Comparison of ENCODE assay signal across 1 cellular context in the genomic region with DNA sequence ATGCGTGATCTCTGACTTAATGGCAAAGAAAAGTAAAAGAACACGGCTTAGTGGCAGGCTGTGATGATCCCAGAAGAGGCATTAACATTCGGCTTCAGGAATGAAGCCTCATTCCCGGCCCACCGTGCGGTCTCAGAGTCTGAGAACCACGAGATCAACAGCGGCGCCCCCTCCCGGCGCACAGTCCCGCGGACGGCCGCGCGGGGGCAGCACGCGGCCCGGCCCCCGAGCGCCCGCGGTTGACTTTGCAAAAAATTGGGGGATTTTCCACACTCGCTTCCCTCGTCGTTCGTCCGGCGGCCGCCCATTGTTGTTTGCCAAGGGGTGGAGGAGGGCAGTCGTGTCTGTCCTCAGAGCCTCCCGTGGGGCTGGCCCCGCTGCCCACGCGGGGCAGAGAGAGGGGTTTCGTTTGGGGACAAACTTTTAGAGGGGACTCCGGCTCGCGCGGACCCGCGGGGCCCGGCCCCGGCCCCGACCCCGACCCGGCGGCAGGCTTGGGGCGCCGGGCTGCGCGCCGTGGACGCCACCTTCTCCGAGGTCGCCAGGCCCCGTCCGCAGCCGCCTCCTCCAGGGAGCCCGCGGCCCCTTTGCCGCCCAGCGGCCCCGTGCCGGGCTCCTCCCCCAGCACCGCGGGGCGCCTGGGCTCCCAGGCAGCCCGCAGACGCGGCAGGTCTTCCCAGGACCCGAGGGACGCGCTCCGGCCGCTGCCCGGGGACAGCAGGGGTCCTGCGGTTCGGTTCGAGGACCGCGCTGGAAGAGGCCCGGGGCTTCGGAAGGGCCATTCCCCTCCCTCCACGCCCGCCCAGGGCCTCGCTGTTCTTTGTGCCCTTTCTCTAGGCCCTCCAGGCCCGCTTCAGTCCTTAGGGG.
TF ChIP-seq lines count a peak whose summit lies in the region.

No MANE protein-coding gene starts in this region.

TF ChIP-seq in K562, 482 proteins besides CTCF, POLR2A, EP300 and RAD21 (continued from another document and continues in another):
- TF ChIP-seq, protein P1, sequence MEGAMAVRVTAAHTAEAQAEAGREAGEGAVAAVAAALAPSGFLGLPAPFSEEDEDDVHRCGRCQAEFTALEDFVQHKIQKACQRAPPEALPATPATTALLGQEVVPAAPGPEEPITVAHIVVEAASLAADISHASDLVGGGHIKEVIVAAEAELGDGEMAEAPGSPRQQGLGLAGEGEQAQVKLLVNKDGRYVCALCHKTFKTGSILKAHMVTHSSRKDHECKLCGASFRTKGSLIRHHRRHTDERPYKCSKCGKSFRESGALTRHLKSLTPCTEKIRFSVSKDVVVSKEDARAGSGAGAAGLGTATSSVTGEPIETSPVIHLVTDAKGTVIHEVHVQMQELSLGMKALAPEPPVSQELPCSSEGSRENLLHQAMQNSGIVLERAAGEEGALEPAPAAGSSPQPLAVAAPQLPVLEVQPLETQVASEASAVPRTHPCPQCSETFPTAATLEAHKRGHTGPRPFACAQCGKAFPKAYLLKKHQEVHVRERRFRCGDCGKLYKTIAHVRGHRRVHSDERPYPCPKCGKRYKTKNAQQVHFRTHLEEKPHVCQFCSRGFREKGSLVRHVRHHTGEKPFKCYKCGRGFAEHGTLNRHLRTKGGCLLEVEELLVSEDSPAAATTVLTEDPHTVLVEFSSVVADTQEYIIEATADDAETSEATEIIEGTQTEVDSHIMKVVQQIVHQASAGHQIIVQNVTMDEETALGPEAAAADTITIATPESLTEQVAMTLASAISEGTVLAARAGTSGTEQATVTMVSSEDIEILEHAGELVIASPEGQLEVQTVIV (CRISPR knock-in tag; IDR thresholded peaks at IDR 0.05; ENCODE audit: borderline replicate concordance) = no peak
- TF ChIP-seq ZNF740 (CRISPR knock-in tag; IDR thresholded peaks at IDR 0.05) (no peak; the same call in 1 of the 2 replicates), ZNF740 (tag; IDR thresholded peaks at IDR 0.05) (peak in 1 of 2 experiments; percentile 46; a peak in 1 of 4 replicates), SMAD4 (CRISPR knock-in tag; conservative IDR thresholded peaks at IDR 0.05) (peak; percentile 73), CXXC5 (CRISPR knock-in tag; IDR thresholded peaks at IDR 0.05) (peak; percentile 71), RB1 (IDR thresholded peaks at IDR 0.05; ENCODE audit: low read depth) (peak; percentile 81), SNRNP70 (optimal IDR thresholded peaks at IDR 0.05; ENCODE audit: low read depth, low read length) (no peak), TBP (optimal IDR thresholded peaks at IDR 0.05; ENCODE audit: low read depth, low read length) (peak; percentile 56), PCBP1 (IDR thresholded peaks at IDR 0.05; ENCODE audit: low read depth, low read length, poor library complexity, severe bottlenecking) (peak; percentile 48), TAF1 (IDR thresholded peaks at IDR 0.05; ENCODE audit: control insufficient read depth, extremely low read depth, insufficient read depth, low read length, severe bottlenecking) (peak; percentile 54), KDM2B (CRISPR knock-in tag; IDR thresholded peaks at IDR 0.05) (peak; percentile 11; the same call in 1 of the 2 replicates), GMEB1 (CRISPR knock-in tag; IDR thresholded peaks at IDR 0.05) (peak; percentile 43), BCOR (IDR thresholded peaks at IDR 0.05) (no peak), ZNF57 (CRISPR knock-in tag; IDR thresholded peaks at IDR 0.05) (no peak), BHLHE40 (IDR thresholded peaks at IDR 0.05; ENCODE audit: low read length) (peak; percentile 42), NUFIP1 (IDR thresholded peaks at IDR 0.05; ENCODE audit: partially characterized antibody) (no peak), SOX6 (IDR thresholded peaks at IDR 0.05) (peak; percentile 48; the same call in 1 of the 2 replicates), REST (CRISPR knock-in tag; IDR thresholded peaks at IDR 0.05; ENCODE audit: low read depth) (no peak), ZBTB40 (IDR thresholded peaks at IDR 0.05) (no peak), ZBTB40 (CRISPR knock-in tag; IDR thresholded peaks at IDR 0.05) (no peak), ARID1B (IDR thresholded peaks at IDR 0.05) (no peak), ZEB2 (IDR thresholded peaks at IDR 0.05) (no peak), KLF1 (tag; IDR thresholded peaks at IDR 0.05) (no peak), RBBP5 (IDR thresholded peaks at IDR 0.05; ENCODE audit: borderline replicate concordance, insufficient read depth, low read length, poor library complexity, severe bottlenecking) (peak; percentile 46), RBFOX2 (IDR thresholded peaks at IDR 0.05; ENCODE audit: low read depth, low read length) (peak; percentile 80), FOXJ3 (CRISPR knock-in tag; IDR thresholded peaks at IDR 0.05) (no peak), GATAD2B (IDR thresholded peaks at IDR 0.05; ENCODE audit: borderline replicate concordance) (peak; percentile 80; the same call in 1 of the 2 replicates), PHF20 (IDR thresholded peaks at IDR 0.05; ENCODE audit: partially characterized antibody) (no peak), ZNF384 (IDR thresholded peaks at IDR 0.05; ENCODE audit: low read depth, low read length) (0 out of 2 replicates have a peak, but pooled peaks have one; percentile 36), TOE1 (IDR thresholded peaks at IDR 0.05; ENCODE audit: borderline replicate concordance) (peak; percentile 34; the same call in 1 of the 2 replicates), TOE1 (CRISPR knock-in tag; IDR thresholded peaks at IDR 0.05; ENCODE audit: borderline replicate concordance, low read depth) (no peak), ATF1 (CRISPR knock-in tag; IDR thresholded peaks at IDR 0.05) (no peak), ATF1 (tag; IDR thresholded peaks at IDR 0.05) (peak; percentile 48), SIN3A (IDR thresholded peaks at IDR 0.05; ENCODE audit: borderline replicate concordance in 2 of 2, control insufficient read depth in 1 of 2, low read depth in 2 of 2, low read length in 2 of 2) (peak in 1 of 2 experiments; percentile 26; a peak in 1 of 4 replicates), PURB (CRISPR knock-in tag; IDR thresholded peaks at IDR 0.05; ENCODE audit: low read depth) (no peak), MAZ (CRISPR knock-in tag; conservative IDR thresholded peaks at IDR 0.05 in 1 of 2, IDR thresholded peaks at IDR 0.05 in 1 of 2) (peak; percentile 86 to 94), KLF13 (tag; IDR thresholded peaks at IDR 0.05; ENCODE audit: borderline replicate concordance, low read depth) (0 out of 2 replicates have a peak, but pooled peaks have one; percentile 20)
- TF ChIP-seq, protein P2, sequence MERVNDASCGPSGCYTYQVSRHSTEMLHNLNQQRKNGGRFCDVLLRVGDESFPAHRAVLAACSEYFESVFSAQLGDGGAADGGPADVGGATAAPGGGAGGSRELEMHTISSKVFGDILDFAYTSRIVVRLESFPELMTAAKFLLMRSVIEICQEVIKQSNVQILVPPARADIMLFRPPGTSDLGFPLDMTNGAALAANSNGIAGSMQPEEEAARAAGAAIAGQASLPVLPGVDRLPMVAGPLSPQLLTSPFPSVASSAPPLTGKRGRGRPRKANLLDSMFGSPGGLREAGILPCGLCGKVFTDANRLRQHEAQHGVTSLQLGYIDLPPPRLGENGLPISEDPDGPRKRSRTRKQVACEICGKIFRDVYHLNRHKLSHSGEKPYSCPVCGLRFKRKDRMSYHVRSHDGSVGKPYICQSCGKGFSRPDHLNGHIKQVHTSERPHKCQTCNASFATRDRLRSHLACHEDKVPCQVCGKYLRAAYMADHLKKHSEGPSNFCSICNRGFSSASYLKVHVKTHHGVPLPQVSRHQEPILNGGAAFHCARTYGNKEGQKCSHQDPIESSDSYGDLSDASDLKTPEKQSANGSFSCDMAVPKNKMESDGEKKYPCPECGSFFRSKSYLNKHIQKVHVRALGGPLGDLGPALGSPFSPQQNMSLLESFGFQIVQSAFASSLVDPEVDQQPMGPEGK (CRISPR knock-in tag; IDR thresholded peaks at IDR 0.05; ENCODE audit: borderline replicate concordance) = no peak
